8 cellular contexts compared by ENCODE assay signal in genomic region chr22:36332623-36333331, GRCh38. TPM values are rescaled to one million over a fixed set of nuclear protein-coding genes. Genes with fewer than 3 reads are reported as not detected.
DNase-seq lines count a peak whose midpoint lies in the region; ATAC-seq and TF ChIP-seq lines count a peak whose summit lies in the region.

No MANE protein-coding gene starts in this region.

- POLR2A ChIA-PET in activated CD4-positive, alpha-beta T cell treated with anti-CD3 and anti-CD28 coated beads, Interleukin-2, amount 10 ng/mL, durations not matched to agents 7 days and 5 days (lab: Charles Lee) = interaction anchor here (0.7 to 2.1 kb wide), 3 partner anchors 24 to 47 kb away, joined by 3 to 9 read pairs (median 9); no protein-coding TSS in a partner anchor

- DNase-seq in NCI-H1105 (lab: John Stamatoyannopoulos, UW) (peak; percentile 63), vagina (ENCODE audit: extremely low spot score in 2 of 2) (no peak)
- DNase-seq in activated CD4-positive, alpha-beta T cell treated with anti-CD3 and anti-CD28 coated beads, Interleukin-2, amount 10 ng/mL, durations not matched to agents 7 days and 5 days = peak; percentile 76

- H3K36me3 Mint-ChIP-seq in activated CD4-positive, alpha-beta T cell treated with anti-CD3 and anti-CD28 coated beads, Interleukin-2, amount 10 ng/mL, durations not matched to agents 7 days and 5 days (ENCODE audit: low read depth) = peaks cover 98% of the 10 kb centered on the region

- peaks cover 28% of the 10 kb centered on the region for H3K36me3 ChIP-seq in ES-I3 (ENCODE audit: insufficient read depth, low read length)
- no peaks in the 10 kb centered on the region for H3K36me3 ChIP-seq in endocrine pancreas (ENCODE audit: control insufficient read depth, insufficient read depth, low read length)
- H3K36me3 ChIP-seq in neutrophil = peaks cover 94% of the 10 kb centered on the region
- H3K36me3 ChIP-seq in vagina = peaks cover 0 to 10% of the 10 kb centered on the region in 2 donors

- ATAC-seq in GM21528 (IDR thresholded peaks at IDR 0.05; ENCODE audit: low FRiP score, unreplicated experiment) (no peak), HG03025 (IDR thresholded peaks at IDR 0.05; ENCODE audit: low FRiP score, unreplicated experiment) (no peak)

- no peaks in the 10 kb centered on the region for H3K27me3 ChIP-seq in endocrine pancreas (ENCODE audit: control insufficient read depth, insufficient read depth, low read length)
- no peaks in the 10 kb centered on the region for H3K27me3 ChIP-seq in neutrophil
- H3K27me3 ChIP-seq in vagina = no peaks in the 10 kb centered on the region

- H3K4me1 Mint-ChIP-seq in activated CD4-positive, alpha-beta T cell treated with anti-CD3 and anti-CD28 coated beads, Interleukin-2, amount 10 ng/mL, durations not matched to agents 7 days and 5 days = peaks cover 99% of the 10 kb centered on the region

- intact Hi-C loops in vagina (cut with DNase I) = loop anchor here (5.0 kb wide), 1 partner anchor 35 kb away; no protein-coding TSS in a partner anchor

- no peaks in the 10 kb centered on the region for H3K27me3 Mint-ChIP-seq in activated CD4-positive, alpha-beta T cell treated with anti-CD3 and anti-CD28 coated beads, Interleukin-2, amount 10 ng/mL, durations not matched to agents 7 days and 5 days

- H3K4me1 ChIP-seq in ES-I3 (ENCODE audit: insufficient read depth, low read length) (peaks cover 71% of the 10 kb centered on the region), endocrine pancreas (ENCODE audit: control insufficient read depth, insufficient read depth, low read length) (no peaks in the 10 kb centered on the region), neutrophil (ENCODE audit: control insufficient read depth in 1 of 2, insufficient read depth in 1 of 2, low read depth in 1 of 2, low read length in 1 of 2) (peaks cover 96 to 100% of the 10 kb centered on the region in 2 experiments), vagina (peaks cover 100% of the 10 kb centered on the region)

- H3K27ac Mint-ChIP-seq in activated CD4-positive, alpha-beta T cell treated with anti-CD3 and anti-CD28 coated beads, Interleukin-2, amount 10 ng/mL, durations not matched to agents 7 days and 5 days = peak overlapping the region; percentile 99

- TF ChIP-seq CTCF in neutrophil (IDR thresholded peaks at IDR 0.05) (no peak), vagina (IDR thresholded peaks at IDR 0.05) (no peak)

- H3K9ac ChIP-seq in ES-I3 (ENCODE audit: low read depth, low read length) (peak overlapping the region; percentile 18; the same call in 1 of the 2 replicates), endocrine pancreas (ENCODE audit: control insufficient read depth, insufficient read depth, low read length) (peak overlapping the region; percentile 19)

- H3K27ac ChIP-seq in neutrophil (peak overlapping the region; percentile 95), vagina (peak overlapping the region; percentile 97)

- no peaks in the 10 kb centered on the region for H3K9me3 ChIP-seq in ES-I3 (ENCODE audit: control insufficient read depth, insufficient read depth, low read length)
- no peaks in the 10 kb centered on the region for H3K9me3 ChIP-seq in endocrine pancreas (ENCODE audit: control insufficient read depth, low read length)
- no peaks in the 10 kb centered on the region for H3K9me3 ChIP-seq in neutrophil
- no peaks in the 10 kb centered on the region for H3K9me3 ChIP-seq in vagina

- CTCF ChIA-PET in activated CD4-positive, alpha-beta T cell treated with anti-CD3 and anti-CD28 coated beads, Interleukin-2, amount 10 ng/mL, durations not matched to agents 7 days and 5 days (lab: Charles Lee) = interaction anchor here (0.6 to 4.8 kb wide), 15 partner anchors 10 to 660 kb away, joined by 3 to 23 read pairs (median 4); partner anchors contain the start of genes APOL2 and MYH9

- no peaks in the 10 kb centered on the region for H3K9me3 Mint-ChIP-seq in activated CD4-positive, alpha-beta T cell treated with anti-CD3 and anti-CD28 coated beads, Interleukin-2, amount 10 ng/mL, durations not matched to agents 7 days and 5 days

- H3K4me3 Mint-ChIP-seq in activated CD4-positive, alpha-beta T cell treated with anti-CD3 and anti-CD28 coated beads, Interleukin-2, amount 10 ng/mL, durations not matched to agents 7 days and 5 days = peak overlapping the region; percentile 72

- H3K4me3 ChIP-seq in endocrine pancreas (ENCODE audit: control insufficient read depth, insufficient read depth, low read length) = no peak overlapping the region
- peak overlapping the region; percentile 52 to 55 for H3K4me3 ChIP-seq in neutrophil (ENCODE audit: low read depth in 1 of 2, low read length in 1 of 2)
- no peak overlapping the region for H3K4me3 ChIP-seq in vagina

- TF ChIP-seq POLR2A in vagina (IDR thresholded peaks at IDR 0.05) = no peak

RNA-seq across cellular contexts. Expression of gene MYH9, which starts 55.0 kb away (rescaled TPM):
- 1,000 to 10,000 TPM in 1 of 2 experiments, 100 to 1,000 TPM in 1; 881 to 1,009 TPM for total RNA-seq in activated CD4-positive, alpha-beta T cell treated with anti-CD3 and anti-CD28 coated beads, Interleukin-2, amount 10 ng/mL, durations not matched to agents 7 days and 5 days
- 333 TPM for total RNA-seq in vagina

Comparison
In these comparisons a context has a peak if more than half of its experiments do, and no peak if none do; other contexts are left out.
1. DNase-seq: peak in NCI-H1105 (single experiment) and activated CD4-positive, alpha-beta T cell treated with anti-CD3 and anti-CD28 coated beads, Interleukin-2, amount 10 ng/mL, durations not matched to agents 7 days and 5 days (single experiment); none in vagina (0 of 2).
2. H3K4me3 ChIP-seq: peak in neutrophil (2 of 2); none in endocrine pancreas (single experiment) and vagina (0 of 2).